12 cellular contexts compared by ENCODE assay signal in genomic region chr10:27464993-27465392, GRCh38. TPM values are rescaled to one million over a fixed set of nuclear protein-coding genes. Genes with fewer than 3 reads are reported as not detected.
DNase-seq lines count a peak whose midpoint lies in the region; ATAC-seq and TF ChIP-seq lines count a peak whose summit lies in the region.
"Had no signal": no experiment of that assay in that cellular context is flagged by ENCODE, and none has a peak within 500 bp of the region (broad histone marks: within the 10 kb centered on the region; RNA-seq: fewer than 3 reads in every experiment).

No MANE protein-coding gene starts in this region.

- CTCF ChIA-PET in Caco-2 (lab: Charles Lee): no interaction called here

- no TSS peak for BruUV-seq in Caco-2 (replicated peaks; lab: Mats Ljungman, UMichigan)

- H3K27me3 Mint-ChIP-seq in activated naive CD8-positive, alpha-beta T cell treated with anti-CD3 and anti-CD28 coated beads, Interleukin-2, amount 50 U/mL, for 24 hours: no peaks in the 10 kb centered on the region
- H3K27me3 Mint-ChIP-seq in Caco-2 (ENCODE audit: insufficient read depth, unreplicated experiment): no peaks in the 10 kb centered on the region

- POLR2A ChIA-PET in Caco-2 (lab: Charles Lee): no interaction called here

- H3K4me3 Mint-ChIP-seq in activated naive CD8-positive, alpha-beta T cell treated with anti-CD3 and anti-CD28 coated beads, Interleukin-2, amount 50 U/mL, for 24 hours: peak overlapping the region; percentile 7
- no peak overlapping the region for H3K4me3 Mint-ChIP-seq in Caco-2 (ENCODE audit: unreplicated experiment)

- no peak for TF ChIP-seq POLR2A in prostate gland (IDR thresholded peaks at IDR 0.05)

- peak overlapping the region; percentile 55 for H3K27ac Mint-ChIP-seq in activated naive CD8-positive, alpha-beta T cell treated with anti-CD3 and anti-CD28 coated beads, Interleukin-2, amount 50 U/mL, for 24 hours
- H3K27ac Mint-ChIP-seq in Caco-2 (ENCODE audit: unreplicated experiment): no peak overlapping the region

- H3K4me3 ChIP-seq in GM12864 (ENCODE audit: low read depth, low read length) (no peak overlapping the region), prostate gland (no peak overlapping the region), smooth muscle cell (no peak overlapping the region), Caco-2 (ENCODE audit: low read depth, low read length) (no peak overlapping the region)

- H3F3A ChIP-seq in smooth muscle cell (ENCODE audit: low read depth): no peaks in the 10 kb centered on the region

- no peaks in the 10 kb centered on the region for H3K9me3 Mint-ChIP-seq in activated naive CD8-positive, alpha-beta T cell treated with anti-CD3 and anti-CD28 coated beads, Interleukin-2, amount 50 U/mL, for 24 hours
- H3K9me3 Mint-ChIP-seq in Caco-2 (ENCODE audit: unreplicated experiment): peaks cover 14% of the 10 kb centered on the region

- H2AFZ ChIP-seq in smooth muscle cell (ENCODE audit: low read depth): no peak overlapping the region

- H3K27me3 ChIP-seq in prostate gland (replicated peaks; ENCODE audit: insufficient read depth) (no peaks in the 10 kb centered on the region), smooth muscle cell (ENCODE audit: low read depth) (no peaks in the 10 kb centered on the region), Caco-2 (replicated peaks; ENCODE audit: control insufficient read depth, insufficient read depth, low read length) (no peaks in the 10 kb centered on the region)

- peak; percentile 80 for ATAC-seq in GM21619 (IDR thresholded peaks at IDR 0.05; ENCODE audit: unreplicated experiment)
- peak; percentile 52 for ATAC-seq in activated naive CD8-positive, alpha-beta T cell treated with anti-CD3 and anti-CD28 coated beads, Interleukin-2, amount 50 U/mL, for 24 hours
- ATAC-seq: left lobe of liver had no signal

- WGBS in prostate gland: 95% methylated on average over 3 of the region's 3 CpGs
- WGBS in smooth muscle cell (ENCODE audit: low lambda C conversion rate): 83% methylated on average over 3 of the region's 3 CpGs

- peak; percentile 18 for DNase-seq in GM12864 (ENCODE audit: low read depth)
- DNase-seq in Kasumi-1 (lab: John Stamatoyannopoulos, UW): peak; percentile 37 to 42
- no peak for DNase-seq in activated naive CD8-positive, alpha-beta T cell treated with anti-CD3 and anti-CD28 coated beads, Interleukin-2, amount 50 U/mL, for 24 hours
- DNase-seq in prostate gland (ENCODE audit: low spot score): no peak
- no peak for DNase-seq in smooth muscle cell (lab: John Stamatoyannopoulos, UW; ENCODE audit: unreplicated experiment)
- no peak for DNase-seq in DMS53 (lab: John Stamatoyannopoulos, UW)
- DNase-seq in Caco-2: no peak
- DNase-seq: activated CD4-positive, alpha-beta T cell treated with anti-CD3 and anti-CD28 coated beads, Interleukin-2, amount 50 U/mL, for 48 hours; DMS153; NCI-H1092 treated with DMSO at 0.1 percent for 48 hours had no signal

- H3K9ac ChIP-seq in smooth muscle cell (ENCODE audit: low read depth): no peak overlapping the region

- no peaks in the 10 kb centered on the region for H3K9me3 ChIP-seq in prostate gland
- no peaks in the 10 kb centered on the region for H3K9me3 ChIP-seq in smooth muscle cell (replicated peaks; ENCODE audit: low read depth)
- H3K9me3 ChIP-seq in Caco-2: no peaks in the 10 kb centered on the region

- no peaks in the 10 kb centered on the region for H3K36me3 Mint-ChIP-seq in activated naive CD8-positive, alpha-beta T cell treated with anti-CD3 and anti-CD28 coated beads, Interleukin-2, amount 50 U/mL, for 24 hours (ENCODE audit: low read depth)
- H3K36me3 Mint-ChIP-seq in Caco-2 (ENCODE audit: insufficient read depth, unreplicated experiment): no peaks in the 10 kb centered on the region

- no peaks in the 10 kb centered on the region for H3K36me3 ChIP-seq in prostate gland
- no peaks in the 10 kb centered on the region for H3K36me3 ChIP-seq in smooth muscle cell (ENCODE audit: low read depth)
- H3K36me3 ChIP-seq in Caco-2 (ENCODE audit: control insufficient read depth, insufficient read depth, low read length): no peaks in the 10 kb centered on the region

- peaks cover 28% of the 10 kb centered on the region for H3K4me1 Mint-ChIP-seq in activated naive CD8-positive, alpha-beta T cell treated with anti-CD3 and anti-CD28 coated beads, Interleukin-2, amount 50 U/mL, for 24 hours
- H3K4me1 Mint-ChIP-seq in Caco-2 (ENCODE audit: low read depth, unreplicated experiment): peaks cover 9% of the 10 kb centered on the region

- H3K79me2 ChIP-seq in smooth muscle cell (ENCODE audit: low read depth): no peaks in the 10 kb centered on the region

- TF ChIP-seq CTCF in GM12864 (IDR thresholded peaks at IDR 0.05; ENCODE audit: low read depth, low read length, missing control alignments) (no peak), prostate gland (IDR thresholded peaks at IDR 0.05) (no peak), smooth muscle cell (IDR thresholded peaks at IDR 0.05; ENCODE audit: borderline replicate concordance, insufficient read depth, poor library complexity, severe bottlenecking) (no peak), Caco-2 (IDR thresholded peaks at IDR 0.05; ENCODE audit: insufficient read depth in 1 of 2, low read depth in 1 of 2, low read length in 1 of 2, severe bottlenecking in 1 of 2, unreplicated experiment in 1 of 2) (no peak)

- intact Hi-C loops in prostate gland (cut with DNase I) (no loop called here), Caco-2 (cut with micrococcal nuclease; ENCODE audit: unreplicated experiment) (no loop called here)

- H3K27ac ChIP-seq in prostate gland (no peak overlapping the region), smooth muscle cell (ENCODE audit: low read depth) (no peak overlapping the region)

- H3K4me2 ChIP-seq in smooth muscle cell: no peak overlapping the region

- H3K4me1 ChIP-seq in prostate gland (replicated peaks): no peaks in the 10 kb centered on the region
- no peaks in the 10 kb centered on the region for H3K4me1 ChIP-seq in smooth muscle cell (ENCODE audit: low read depth)
- peaks cover 17% of the 10 kb centered on the region for H3K4me1 ChIP-seq in Caco-2

- no peaks in the 10 kb centered on the region for H4K20me1 ChIP-seq in smooth muscle cell (ENCODE audit: low read depth)

RNA-seq across cellular contexts. Expression of gene RAB18, which starts 39.1 kb away (rescaled TPM):
- total RNA-seq in prostate gland (10 to 100 TPM; 53.5 to 62.6 TPM), smooth muscle cell (64.1 and 81.4 TPM in 2 replicates), Caco-2 (2022) (154 and 164 TPM in 2 replicates)
- 122 and 124 TPM in 2 replicates for polyA plus RNA-seq in smooth muscle cell

Comparison
In these comparisons a context has a peak if more than half of its experiments do, and no peak if none do; other contexts are left out.
1. DNase-seq: peak in GM12864 (single experiment) and Kasumi-1 (2 of 2); none in activated naive CD8-positive, alpha-beta T cell treated with anti-CD3 and anti-CD28 coated beads, Interleukin-2, amount 50 U/mL, for 24 hours (single experiment), prostate gland (single experiment), smooth muscle cell (single experiment), DMS53 (single experiment) and Caco-2 (0 of 2).